ENCODE assay signal across 18 cellular contexts in genomic region chr7:1894313-1894900, GRCh38.
DNase-seq lines count a peak whose midpoint lies in the region; ATAC-seq and TF ChIP-seq lines count a peak whose summit lies in the region.
"Had no signal": no experiment of that assay in that cellular context is flagged by ENCODE, and none has a peak within 500 bp of the region (broad histone marks: within the 10 kb centered on the region; RNA-seq: fewer than 3 reads in every experiment).

No MANE protein-coding gene starts in this region.

- DNase-seq in right cardiac atrium (peak in 2 of 3 donors; percentile 13 to 54), cardiac septum (ENCODE audit: low spot score) (no peak), glutamatergic neuron (peak; percentile 11), DMS 273 treated with DMSO at 0.1 percent for 48 hours (lab: John Stamatoyannopoulos, UW) (no peak)
- no peak for DNase-seq in stimulated activated effector memory CD8-positive, alpha-beta T cell treated with anti-CD3 and anti-CD28 coated beads, Interleukin-12 subunit alpha, Interleukin-12 subunit beta, amount 100 ng/mL, for 72 hours (ENCODE audit: low spot score in 2 of 2)
- DNase-seq: DMS79, GM23248, NCI-H2107, NCI-H226, NCI-H524 treated with DMSO at 0.1 percent for 48 hours, PC-3, SJCRH30 had no signal

- intact Hi-C loops in right cardiac atrium (cut with DNase I): loop anchor here in 1 of 4 donors (10.0 kb wide), 1 partner anchor 230 kb away; no protein-coding TSS in a partner anchor
- intact Hi-C loops in cardiac septum (cut with DNase I): no loop called here

- TF ChIP-seq CTCF in HEK293 (tag by site-specific recombination; IDR thresholded peaks at IDR 0.05): no peak
- no peak for TF ChIP-seq CTCF in glutamatergic neuron (IDR thresholded peaks at IDR 0.05; ENCODE audit: partially characterized antibody, unreplicated experiment)

- no peak overlapping the region for H3K27ac ChIP-seq in right cardiac atrium (ENCODE audit: low read length)
- no peak overlapping the region for H3K27ac ChIP-seq in HEK293 (ENCODE audit: extremely low read depth, low read depth, low read length)
- H3K27ac ChIP-seq: A549, GM23248, KMS-11, SJCRH30 had no signal

- H3K4me3 Mint-ChIP-seq in glutamatergic neuron (ENCODE audit: unreplicated experiment): no peak overlapping the region
- no peak overlapping the region for H3K4me3 Mint-ChIP-seq in stimulated activated effector memory CD8-positive, alpha-beta T cell treated with anti-CD3 and anti-CD28 coated beads, Interleukin-12 subunit alpha, Interleukin-12 subunit beta, amount 100 ng/mL, for 72 hours

- 94% methylated on average over 9 of the region's 9 CpGs for WGBS in right cardiac atrium

- H3K4me3 ChIP-seq in right cardiac atrium (ENCODE audit: low read length) (no peak overlapping the region), HEK293 (ENCODE audit: low read depth, low read length) (no peak overlapping the region)
- H3K4me3 ChIP-seq: A549, GM23248, SJCRH30 had no signal

- ATAC-seq in right cardiac atrium (no peak), GM18502 (IDR thresholded peaks at IDR 0.05; ENCODE audit: poor library complexity, unreplicated experiment) (no peak), GM21526 (IDR thresholded peaks at IDR 0.05; ENCODE audit: low FRiP score, unreplicated experiment) (no peak)
- no peak for ATAC-seq in stimulated activated effector memory CD8-positive, alpha-beta T cell treated with anti-CD3 and anti-CD28 coated beads, Interleukin-12 subunit alpha, Interleukin-12 subunit beta, amount 100 ng/mL, for 72 hours
- ATAC-seq: A549, HepG2, PC-3 had no signal

- peaks cover 3% of the 10 kb centered on the region for H3K4me1 ChIP-seq in right cardiac atrium (ENCODE audit: control insufficient read depth, insufficient read depth, low read length)
- no peaks in the 10 kb centered on the region for H3K4me1 ChIP-seq in HEK293 (ENCODE audit: control insufficient read depth, insufficient read depth, low read length)
- H3K4me1 ChIP-seq: A549 had no signal

- H3K9me3 Mint-ChIP-seq in glutamatergic neuron (ENCODE audit: unreplicated experiment): peaks cover 2% of the 10 kb centered on the region
- H3K9me3 Mint-ChIP-seq in stimulated activated effector memory CD8-positive, alpha-beta T cell treated with anti-CD3 and anti-CD28 coated beads, Interleukin-12 subunit alpha, Interleukin-12 subunit beta, amount 100 ng/mL, for 72 hours: no peaks in the 10 kb centered on the region

- H3K36me3 ChIP-seq in HEK293 (ENCODE audit: control insufficient read depth in 2 of 2, insufficient read depth in 1 of 2, low read length in 2 of 2): no peaks in the 10 kb centered on the region; a peak in 1 of 3 replicates
- H3K36me3 ChIP-seq: SJCRH30 had no signal

- peaks cover 4% of the 10 kb centered on the region for H3K4me1 Mint-ChIP-seq in glutamatergic neuron (ENCODE audit: low read depth, unreplicated experiment)
- H3K4me1 Mint-ChIP-seq in stimulated activated effector memory CD8-positive, alpha-beta T cell treated with anti-CD3 and anti-CD28 coated beads, Interleukin-12 subunit alpha, Interleukin-12 subunit beta, amount 100 ng/mL, for 72 hours: peaks cover 34% of the 10 kb centered on the region

- H3K27ac Mint-ChIP-seq in glutamatergic neuron (ENCODE audit: unreplicated experiment): no peak overlapping the region
- peak overlapping the region; percentile 73 for H3K27ac Mint-ChIP-seq in stimulated activated effector memory CD8-positive, alpha-beta T cell treated with anti-CD3 and anti-CD28 coated beads, Interleukin-12 subunit alpha, Interleukin-12 subunit beta, amount 100 ng/mL, for 72 hours

- H3K27me3 Mint-ChIP-seq in glutamatergic neuron (ENCODE audit: unreplicated experiment): peaks cover 3% of the 10 kb centered on the region

- CTCF ChIA-PET in HEK293 (lab: Yijun Ruan, JAX): no interaction called here

- POLR2A ChIA-PET in HEK293 (lab: Yijun Ruan, JAX): no interaction called here

- H3K27me3 ChIP-seq in right cardiac atrium (ENCODE audit: control insufficient read depth, insufficient read depth): no peaks in the 10 kb centered on the region
- H3K27me3 ChIP-seq: SJCRH30 had no signal

- H3K9me3 ChIP-seq in right cardiac atrium (ENCODE audit: control insufficient read depth, low read length) (no peaks in the 10 kb centered on the region), HEK293 (ENCODE audit: control insufficient read depth, insufficient read depth, low read depth, low read length) (no peaks in the 10 kb centered on the region)
- H3K9me3 ChIP-seq: A549, SJCRH30 had no signal

- peaks cover 4% of the 10 kb centered on the region for H3K36me3 Mint-ChIP-seq in glutamatergic neuron (ENCODE audit: unreplicated experiment)
- H3K36me3 Mint-ChIP-seq in stimulated activated effector memory CD8-positive, alpha-beta T cell treated with anti-CD3 and anti-CD28 coated beads, Interleukin-12 subunit alpha, Interleukin-12 subunit beta, amount 100 ng/mL, for 72 hours: peaks cover 6% of the 10 kb centered on the region

TF ChIP-seq in HEK293, 187 proteins besides CTCF, POLR2A, EP300 and RAD21:
- TF ChIP-seq ZNF626 (tag by site-specific recombination; IDR thresholded peaks at IDR 0.05) (no peak), SCRT2 (tag by site-specific recombination; IDR thresholded peaks at IDR 0.05) (peak; percentile 66; the same call in 1 of the 2 replicates), EGR2 (tag by site-specific recombination; IDR thresholded peaks at IDR 0.05; ENCODE audit: low read depth) (0 out of 2 replicates have a peak, but pooled peaks have one; percentile 32)
TF ChIP-seq in HEK293: peak in this region for 2.

Comparison
In these comparisons a context has a peak if more than half of its experiments do, and no peak if none do; other contexts are left out.
1. DNase-seq: peak in right cardiac atrium (2 of 3) and glutamatergic neuron (single experiment); none in cardiac septum (single experiment), stimulated activated effector memory CD8-positive, alpha-beta T cell treated with anti-CD3 and anti-CD28 coated beads, Interleukin-12 subunit alpha, Interleukin-12 subunit beta, amount 100 ng/mL, for 72 hours (0 of 2) and DMS 273 treated with DMSO at 0.1 percent for 48 hours (single experiment).